ENCODE assay signal across 8 cellular contexts in the genomic region with DNA sequence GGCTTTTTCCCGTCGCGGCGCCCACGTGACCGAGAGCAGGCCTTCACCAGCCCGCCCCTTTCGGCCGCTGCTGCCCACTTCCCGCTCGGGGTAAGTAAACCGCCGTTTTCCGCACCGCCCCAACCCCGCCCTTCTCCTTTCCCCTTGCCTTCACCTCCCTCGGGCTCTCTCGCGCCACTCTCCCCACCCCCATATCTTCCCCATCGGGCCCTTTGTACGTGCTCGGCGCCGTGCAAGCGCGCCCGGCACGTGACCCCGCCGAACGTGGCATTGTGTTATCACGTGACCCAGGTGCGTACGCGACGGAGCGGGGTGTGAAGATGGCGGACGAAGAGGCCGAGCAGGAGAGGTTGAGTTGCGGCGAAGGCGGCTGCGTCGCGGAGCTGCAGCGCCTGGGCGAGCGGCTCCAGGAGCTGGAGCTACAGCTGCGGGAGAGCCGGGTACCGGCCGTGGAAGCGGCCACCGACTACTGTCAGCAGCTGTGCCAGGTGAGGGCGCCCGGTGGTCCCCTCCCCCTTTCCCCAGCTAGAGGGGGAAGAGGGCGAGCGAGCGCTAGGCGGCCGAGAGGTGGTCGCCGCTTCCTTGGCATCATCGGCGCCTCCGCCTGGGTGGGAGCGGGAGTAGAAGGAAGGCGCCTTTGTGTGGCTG. TPM values are rescaled to one million over a fixed set of nuclear protein-coding genes. Genes with fewer than 3 reads are reported as not detected.
A peak's percentile ranks its signal among the peaks of the same experiment; 100 is the strongest.
DNase-seq lines count a peak whose midpoint lies in the region; ATAC-seq, FAIRE-seq and TF ChIP-seq lines count a peak whose summit lies in the region.

TSS of gene ZNF292 (plus strand) at position 294 of the 648 bp plus-strand sequence. CDS start at position 321, 27 bp downstream.

- H4K20me1 ChIP-seq in H1 (replicated peaks in 1 of 2; ENCODE audit: control insufficient read depth in 1 of 2, insufficient read depth in 2 of 2, low read length in 2 of 2) = peaks cover 2 to 3% of the 10 kb centered on the region in 2 experiments

- peak within 1 kb of the TSS; percentile 98 for H2BK5ac ChIP-seq in H1 (ENCODE audit: low read depth, low read length)
- H2BK5ac ChIP-seq in mesendoderm (ENCODE audit: low read length) = peak within 1 kb of the TSS; percentile 66

- TF ChIP-seq POLR2A in H1 (IDR thresholded peaks at IDR 0.05; ENCODE audit: control extremely low read depth in 1 of 2, low read depth in 2 of 2, low read length in 2 of 2) = peak; percentile 75 to 85

- H3K79me1 ChIP-seq in H1 (ENCODE audit: low read depth, low read length) = 0 out of 2 replicates have a peak, but pooled peaks cover 4% of the 10 kb centered on the region
- H3K79me1 ChIP-seq in mesendoderm (ENCODE audit: low read length) = no peaks in the 10 kb centered on the region

- DNase-seq in COLO668 (lab: John Stamatoyannopoulos, UW; ENCODE audit: unreplicated experiment) (peak; percentile 95), HT1080 (ENCODE audit: low read depth) (peak; percentile 96), NOMO-1 treated with DMSO at 0.1 percent for 48 hours (lab: John Stamatoyannopoulos, UW; ENCODE audit: unreplicated experiment) (peak; percentile 98), H1 (ENCODE audit: low read depth in 1 of 2, low spot score in 2 of 2) (peak; percentile 94 to 96), mesendoderm (peak; percentile 99)
- DNase-seq in activated CD8-positive, alpha-beta memory T cell treated with anti-CD3 and anti-CD28 coated beads for 48 hours (ENCODE audit: low read depth in 2 of 3, low spot score in 2 of 3) = peak; percentile 86 to 94 (median 89)
- DNase-seq in stimulated activated CD8-positive, alpha-beta memory T cell treated with anti-CD3 and anti-CD28 coated beads, Interleukin-15, amount 100 ng/mL, for 1 hour (ENCODE audit: low read depth) = peak; percentile 86

- peak within 1 kb of the TSS; percentile 87 to 97 (median 95) for H3K4me3 ChIP-seq in H1 (ENCODE audit: extremely low read depth in 1 of 4, insufficient read depth in 2 of 4, low read depth in 3 of 4, low read length in 4 of 4)
- H3K4me3 ChIP-seq in mesendoderm (ENCODE audit: low read length) = peak within 1 kb of the TSS; percentile 95

- H3K27ac ChIP-seq in H1 (ENCODE audit: low read depth, low read length) (peak within 1 kb of the TSS; percentile 97), mesendoderm (ENCODE audit: low read depth, low read length) (peak within 1 kb of the TSS; percentile 91)

- H2AK5ac ChIP-seq in H1 (ENCODE audit: low read depth, low read length) (peak within 1 kb of the TSS; percentile 67; the same call in 1 of the 2 replicates), mesendoderm (ENCODE audit: low read length) (no peak within 1 kb of the TSS)

- H2AFZ ChIP-seq in H1 (ENCODE audit: low read length) = peak within 1 kb of the TSS; percentile 54

- 1% methylated on average over 39 of the region's 69 CpGs; no CpG with 5 or more reads in 1 of the 2 experiments for WGBS in H1 (ENCODE audit: extremely low coverage in 1 of 2, insufficient coverage in 1 of 2, insufficient read length in 1 of 2, insufficient replicate concordance in 2 of 2, low coverage in 1 of 2, low lambda C conversion rate in 2 of 2, missing lambda C conversion rate in 1 of 2), 2 experiments
- no CpG with 5 or more reads among the region's 69 CpGs for WGBS in mesendoderm (ENCODE audit: extremely low coverage, insufficient coverage, low lambda C conversion rate)

- H3K23ac ChIP-seq in H1 (ENCODE audit: insufficient read length) (no peak within 1 kb of the TSS), mesendoderm (ENCODE audit: low read length) (peak within 1 kb of the TSS; percentile 49)

- no peak within 1 kb of the TSS for H3K14ac ChIP-seq in H1 (ENCODE audit: insufficient read length)

- FAIRE-seq in H1 (lab: Jason Lieb, UNC) = no peak

- H3K23me2 ChIP-seq in H1 (ENCODE audit: low read depth, low read length) = peaks cover 21% of the 10 kb centered on the region

- H3K18ac ChIP-seq in H1 (ENCODE audit: extremely low read depth, low read length) (peak within 1 kb of the TSS; percentile 94), mesendoderm (ENCODE audit: low read length) (peak within 1 kb of the TSS; percentile 57)

- H3K36me3 ChIP-seq in H1 (ENCODE audit: control insufficient read depth in 2 of 4, insufficient read depth in 4 of 4, low read length in 3 of 4) (peaks cover 0 to 11% (median 0%) of the 10 kb centered on the region in 4 experiments; a peak in 1 of 8 replicates), mesendoderm (ENCODE audit: control insufficient read depth, insufficient read depth, low read length) (no peaks in the 10 kb centered on the region)

- H3K4me1 ChIP-seq in H1 (replicated peaks in 1 of 4; ENCODE audit: control insufficient read depth in 3 of 4, insufficient read depth in 4 of 4, low read length in 3 of 4) (peaks cover 0 to 8% (median 3%) of the 10 kb centered on the region in 4 experiments; a peak in 4 of 7 replicates), mesendoderm (ENCODE audit: control insufficient read depth, low read depth, low read length) (no peaks in the 10 kb centered on the region)

- H3K9ac ChIP-seq in H1 (replicated peaks in 1 of 4; ENCODE audit: extremely low read depth in 1 of 4, low read depth in 3 of 4, low read length in 3 of 4) (peak within 1 kb of the TSS; percentile 89 to 98 (median 95)), mesendoderm (ENCODE audit: low read length) (peak within 1 kb of the TSS; percentile 93)

- peak within 1 kb of the TSS; percentile 51; the same call in 1 of the 2 replicates for H2BK20ac ChIP-seq in H1 (ENCODE audit: low read length)

- CTCF ChIA-PET in H1 (lab: Charles Lee; ENCODE audit: partially characterized antibody) = no interaction called here

- no peak for TF ChIP-seq EP300 in H1 (IDR thresholded peaks at IDR 0.05; ENCODE audit: borderline replicate concordance in 1 of 2, low read depth in 2 of 2, low read length in 2 of 2)

- H3K4ac ChIP-seq in H1 (replicated peaks; ENCODE audit: insufficient read length, low read depth, low read length) = peak within 1 kb of the TSS; percentile 97
- H3K4ac ChIP-seq in mesendoderm (ENCODE audit: low read depth, low read length) = peak within 1 kb of the TSS; percentile 56

- no peak for TF ChIP-seq RAD21 in H1 (IDR thresholded peaks at IDR 0.05 in 1 of 2, conservative IDR thresholded peaks at IDR 0.05 in 1 of 2; ENCODE audit: low read depth in 2 of 2, low read length in 2 of 2)

- POLR2A ChIA-PET in H1 (lab: Charles Lee; ENCODE audit: partially characterized antibody) = interaction anchor here (0.8 to 4.4 kb wide), 17 partner anchors 8 to 276 kb away, joined by 3 to 23 read pairs (median 4); no protein-coding TSS in a partner anchor

- peaks cover 0 to 9% (median 4%) of the 10 kb centered on the region in 4 experiments; a peak in 3 of 7 replicates for H3K27me3 ChIP-seq in H1 (replicated peaks in 1 of 4; ENCODE audit: control insufficient read depth in 3 of 4, extremely low read depth in 1 of 4, insufficient read depth in 3 of 4, low read length in 3 of 4)
- H3K27me3 ChIP-seq in mesendoderm (ENCODE audit: insufficient read depth, low read length, poor library complexity) = no peaks in the 10 kb centered on the region

- peak within 1 kb of the TSS; percentile 80 for H3K56ac ChIP-seq in H1 (replicated peaks; ENCODE audit: insufficient read length, low read depth, low read length)
- H3K56ac ChIP-seq in mesendoderm (ENCODE audit: low read length) = peak within 1 kb of the TSS; percentile 97

- ATAC-seq in GM21360 (IDR thresholded peaks at IDR 0.05; ENCODE audit: unreplicated experiment) = peak; percentile 77

- H4K8ac ChIP-seq in H1 (ENCODE audit: extremely low read depth, insufficient read depth, low read length) (peak within 1 kb of the TSS; percentile 97), mesendoderm (ENCODE audit: low read depth, low read length) (no peak within 1 kb of the TSS)

- H2BK120ac ChIP-seq in H1 (replicated peaks; ENCODE audit: low read depth, low read length) (peak within 1 kb of the TSS; percentile 85), mesendoderm (ENCODE audit: low read depth, low read length) (no peak within 1 kb of the TSS)

- H4K91ac ChIP-seq in H1 (replicated peaks; ENCODE audit: insufficient read length, low read length) = peak within 1 kb of the TSS; percentile 98

- H3K4me2 ChIP-seq in H1 (ENCODE audit: insufficient read depth in 1 of 2, low read depth in 2 of 2, low read length in 2 of 2) (peak within 1 kb of the TSS; percentile 94 to 98), mesendoderm (ENCODE audit: low read length) (peak within 1 kb of the TSS; percentile 77)

- H2BK15ac ChIP-seq in H1 (ENCODE audit: low read length) (peak within 1 kb of the TSS; percentile 73), mesendoderm (replicated peaks; ENCODE audit: low read depth) (no peak within 1 kb of the TSS)

- no peaks in the 10 kb centered on the region for H3K9me3 ChIP-seq in H1 (ENCODE audit: insufficient read depth in 2 of 2, low read depth in 1 of 2, low read length in 1 of 2)

- peak within 1 kb of the TSS; percentile 99 for H2BK12ac ChIP-seq in H1 (ENCODE audit: low read depth, low read length)

- no peak for TF ChIP-seq CTCF in H1 (IDR thresholded peaks at IDR 0.05; ENCODE audit: control extremely low read depth in 1 of 3, insufficient read depth in 1 of 3, low read depth in 1 of 3, low read length in 3 of 3)

- H3K79me2 ChIP-seq in H1 (ENCODE audit: control insufficient read depth in 1 of 2, insufficient read depth in 2 of 2, low read length in 2 of 2) = peaks cover 36 to 49% of the 10 kb centered on the region in 2 experiments
- peaks cover 40% of the 10 kb centered on the region for H3K79me2 ChIP-seq in mesendoderm (ENCODE audit: control insufficient read depth, insufficient read depth, low read length)

- H4K5ac ChIP-seq in H1 (ENCODE audit: insufficient read length, low read depth, low read length) = peak within 1 kb of the TSS; percentile 98
- H4K5ac ChIP-seq in mesendoderm (ENCODE audit: low read length) = no peak within 1 kb of the TSS

TF ChIP-seq in H1, 55 proteins besides CTCF, POLR2A, EP300 and RAD21 (continues in another document):
- TF ChIP-seq SIRT6 (IDR thresholded peaks at IDR 0.05; ENCODE audit: low read length) = no peak
- TF ChIP-seq CBX5 (IDR thresholded peaks at IDR 0.05; ENCODE audit: low read depth, low read length) = no peak
- no peak for TF ChIP-seq TEAD4 (IDR thresholded peaks at IDR 0.05; ENCODE audit: low read depth, low read length)

RNA-seq across cellular contexts. Expression of gene ZNF292, which starts in this region (rescaled TPM):
- 5.6 and 7.7 TPM in 2 replicates for total RNA-seq in HT1080 (2014; rRNA removed; shearing (Covaris generic))
- polyA plus RNA-seq in HT1080 (2015; cell fraction: cytosol; rRNA removed) = 5.0 and 6.6 TPM in 2 replicates
- 27.2 and 28.3 TPM in 2 replicates for polyA plus RNA-seq in HT1080 (2015; cell fraction: nucleus; rRNA removed)
- total RNA-seq in H1 (2021; fragmentation: NEBNext Ultra II Directional; extraction: Animal tissue kit (Norgen Biotek cat#: 25700)) = 38.0 and 44.2 TPM in 2 replicates
- polyA plus RNA-seq in H1 (2011; rRNA removed) = 5.0 and 6.8 TPM in 2 replicates
- 8.4 TPM for polyA plus RNA-seq in H1 (2011; cell fraction: cytosol; rRNA removed)
- 16.3 TPM for polyA plus RNA-seq in H1 (2011; cell fraction: nucleus; rRNA removed)
- 7.6 to 14.1 TPM (median 10.6 TPM) in 4 replicates for polyA plus RNA-seq in H1 (2012, experiment 1 of 2)
- 0.77 TPM for polyA plus RNA-seq in H1 (2012, experiment 2 of 2)
- 24.6 TPM for polyA plus RNA-seq in H1 (2013, experiment 1 of 2)
- 22.8 TPM for polyA plus RNA-seq in H1 (2013, experiment 2 of 2)
- 46.9 and 58.6 TPM in 2 replicates for polyA minus RNA-seq in H1 (2011; rRNA and poly(A)+ RNA removed)
- 26.4 TPM for polyA minus RNA-seq in H1 (2011; cell fraction: cytosol; rRNA and poly(A)+ RNA removed)
- 162 TPM for polyA minus RNA-seq in H1 (2011; cell fraction: nucleus; rRNA and poly(A)+ RNA removed)
- 11.2 TPM for polyA plus RNA-seq in mesendoderm (2013, experiment 1 of 2)
- polyA plus RNA-seq in mesendoderm (2013, experiment 2 of 2) = 10.5 TPM

Comparison
In these comparisons a context has a peak if more than half of its experiments do, and no peak if none do; other contexts are left out.
1. Peak in every context shown above with its lines: DNase-seq, ATAC-seq, H3K4me3 ChIP-seq and H3K27ac ChIP-seq.